ENCODE assay signal across 25 cellular contexts in genomic region chr16:4051591-4051990, GRCh38.
DNase-seq lines count a peak whose midpoint lies in the region; TF ChIP-seq lines count a peak whose summit lies in the region.
"Had no signal": no experiment of that assay in that cellular context is flagged by ENCODE, and none has a peak within 500 bp of the region (broad histone marks: within the 10 kb centered on the region; RNA-seq: fewer than 3 reads in every experiment).

No MANE protein-coding gene starts in this region.

- peaks cover 19% of the 10 kb centered on the region for H3F3A ChIP-seq in GM23248 (ENCODE audit: insufficient read depth)
- H3F3A ChIP-seq in smooth muscle cell (ENCODE audit: low read depth): peaks cover 3% of the 10 kb centered on the region

- in situ Hi-C loops in GM23248 (cut with MboI): no loop called here

- H3K4me2 ChIP-seq in GM23248 (ENCODE audit: unreplicated experiment): no peak overlapping the region
- no peak overlapping the region for H3K4me2 ChIP-seq in smooth muscle cell
- H3K4me2 ChIP-seq: KMS-11 had no signal

- peak overlapping the region; percentile 9 for H3K27ac Mint-ChIP-seq in osteocyte (ENCODE audit: unreplicated experiment)
- H3K27ac Mint-ChIP-seq: activated CD4-positive, alpha-beta T cell treated with anti-CD3 and anti-CD28 coated beads for 36 hours; CD8-positive, alpha-beta T cell; mesothelial cell of epicardium had no signal

- H3K27me3 ChIP-seq in GM23248 (replicated peaks; ENCODE audit: insufficient read depth) (no peaks in the 10 kb centered on the region), breast epithelium (no peaks in the 10 kb centered on the region), smooth muscle cell (ENCODE audit: low read depth) (no peaks in the 10 kb centered on the region)
- H3K27me3 ChIP-seq: esophagus muscularis mucosa, uterus had no signal

- no peak overlapping the region for H3K27ac ChIP-seq in GM23248
- H3K27ac ChIP-seq in breast epithelium: peak overlapping the region; percentile 83 to 84
- H3K27ac ChIP-seq in smooth muscle cell (ENCODE audit: low read depth): no peak overlapping the region
- H3K27ac ChIP-seq: esophagus muscularis mucosa, KMS-11, uterus had no signal

- no peaks in the 10 kb centered on the region for H3K9me3 Mint-ChIP-seq in osteocyte (ENCODE audit: unreplicated experiment)
- H3K9me3 Mint-ChIP-seq: CD8-positive, alpha-beta T cell had no signal

- H3K79me2 ChIP-seq in GM23248 (ENCODE audit: insufficient read depth) (peaks cover 8% of the 10 kb centered on the region), smooth muscle cell (ENCODE audit: low read depth) (no peaks in the 10 kb centered on the region)

- peaks cover 2% of the 10 kb centered on the region for H3K36me3 Mint-ChIP-seq in osteocyte (ENCODE audit: unreplicated experiment)
- H3K36me3 Mint-ChIP-seq: CD8-positive, alpha-beta T cell had no signal

- no peak for TF ChIP-seq CTCF in AG10803 (conservative IDR thresholded peaks at IDR 0.05; ENCODE audit: low read length)
- TF ChIP-seq CTCF in breast epithelium (IDR thresholded peaks at IDR 0.05): no peak
- no peak for TF ChIP-seq CTCF in osteocyte (IDR thresholded peaks at IDR 0.05)
- no peak for TF ChIP-seq CTCF in smooth muscle cell (IDR thresholded peaks at IDR 0.05; ENCODE audit: borderline replicate concordance, insufficient read depth, poor library complexity, severe bottlenecking)

- H3K9me3 ChIP-seq in GM23248 (ENCODE audit: low read depth) (no peaks in the 10 kb centered on the region), breast epithelium (no peaks in the 10 kb centered on the region), smooth muscle cell (replicated peaks; ENCODE audit: low read depth) (no peaks in the 10 kb centered on the region)
- H3K9me3 ChIP-seq: esophagus muscularis mucosa, uterus had no signal

- no peak overlapping the region for H3K4me3 ChIP-seq in AG10803 (ENCODE audit: low read length)
- no peak overlapping the region for H3K4me3 ChIP-seq in GM23248
- no peak overlapping the region for H3K4me3 ChIP-seq in breast epithelium
- no peak overlapping the region for H3K4me3 ChIP-seq in smooth muscle cell
- H3K4me3 ChIP-seq: esophagus muscularis mucosa, uterus had no signal

- H3K36me3 ChIP-seq in GM23248 (ENCODE audit: low read depth): no peaks in the 10 kb centered on the region
- no peaks in the 10 kb centered on the region for H3K36me3 ChIP-seq in breast epithelium
- no peaks in the 10 kb centered on the region for H3K36me3 ChIP-seq in smooth muscle cell (ENCODE audit: low read depth)
- H3K36me3 ChIP-seq: esophagus muscularis mucosa, uterus had no signal

- intact Hi-C loops in breast epithelium (cut with DNase I; ENCODE audit: low total_unique reads): no loop called here

- H3K4me1 ChIP-seq in GM23248 (ENCODE audit: insufficient read depth) (peaks cover 24% of the 10 kb centered on the region), breast epithelium (peaks cover 0 to 3% of the 10 kb centered on the region in 2 donors), smooth muscle cell (ENCODE audit: low read depth) (peaks cover 10% of the 10 kb centered on the region)

- H3K9me2 ChIP-seq in GM23248 (ENCODE audit: insufficient read depth): no peaks in the 10 kb centered on the region

- peaks cover 43% of the 10 kb centered on the region for H3K4me1 Mint-ChIP-seq in osteocyte (ENCODE audit: unreplicated experiment)

- H3K27me3 Mint-ChIP-seq in osteocyte (ENCODE audit: unreplicated experiment): no peaks in the 10 kb centered on the region
- H3K27me3 Mint-ChIP-seq: activated CD4-positive, alpha-beta T cell treated with anti-CD3 and anti-CD28 coated beads for 36 hours had no signal

- peak; percentile 53 for DNase-seq in AG10803 (ENCODE audit: low read depth)
- peak; percentile 17 for DNase-seq in GM23248
- DNase-seq in breast epithelium (ENCODE audit: low spot score in 2 of 2): no peak
- DNase-seq in osteocyte (ENCODE audit: extremely low spot score, unreplicated experiment): no peak
- DNase-seq in medulla oblongata (ENCODE audit: extremely low spot score): no peak
- DNase-seq in SW 1271 (lab: John Stamatoyannopoulos, UW): no peak
- no peak for DNase-seq in epidermal melanocyte (ENCODE audit: insufficient read length, low spot score)
- DNase-seq in smooth muscle cell (lab: John Stamatoyannopoulos, UW; ENCODE audit: unreplicated experiment): no peak
- DNase-seq: activated CD4-positive, alpha-beta T cell treated with anti-CD3 and anti-CD28 coated beads for 36 hours; activated naive CD4-positive, alpha-beta T cell treated with anti-CD3 and anti-CD28 coated beads, Interleukin-2, amount 50 U/mL, for 16 hours; activated T-cell treated with anti-CD3 and anti-CD28 coated beads, Interleukin-2, amount 50 U/mL, for 48 hours; anterior cingulate cortex; CD8-positive, alpha-beta T cell; DMS153; effector CD4-positive, alpha-beta T cell; glutamatergic neuron; left colon; NCI-H1694 treated with DMSO at 0.1 percent for 48 hours; NCI-H526 treated with DMSO at 0.1 percent for 48 hours; SHP77 treated with DMSO at 0.1 percent for 48 hours; T-helper 1 cell; uterus had no signal

- WGBS in GM23248 (ENCODE audit: low coverage in 1 of 2, low lambda C conversion rate in 2 of 2, missing lambda C conversion rate in 2 of 2), 2 experiments: 67 to 69% methylated on average over 3 of the region's 3 CpGs
- WGBS in smooth muscle cell (ENCODE audit: low lambda C conversion rate): 97% methylated on average over 3 of the region's 3 CpGs

- H4K20me1 ChIP-seq in GM23248 (ENCODE audit: insufficient read depth): no peaks in the 10 kb centered on the region
- H4K20me1 ChIP-seq in smooth muscle cell (ENCODE audit: low read depth): no peaks in the 10 kb centered on the region

- no peak overlapping the region for H3K4me3 Mint-ChIP-seq in osteocyte (ENCODE audit: unreplicated experiment)
- H3K4me3 Mint-ChIP-seq: activated CD4-positive, alpha-beta T cell treated with anti-CD3 and anti-CD28 coated beads for 36 hours; CD8-positive, alpha-beta T cell; mesothelial cell of epicardium had no signal

- no peak for TF ChIP-seq POLR2A in breast epithelium (IDR thresholded peaks at IDR 0.05)

- H3K9ac ChIP-seq in GM23248: no peak overlapping the region
- H3K9ac ChIP-seq in smooth muscle cell (ENCODE audit: low read depth): no peak overlapping the region
- H3K9ac ChIP-seq: KMS-11 had no signal

- no peak overlapping the region for H2AFZ ChIP-seq in GM23248
- no peak overlapping the region for H2AFZ ChIP-seq in smooth muscle cell (ENCODE audit: low read depth)

Comparison
In these comparisons a context has a peak if more than half of its experiments do, and no peak if none do; other contexts are left out.
1. DNase-seq: peak in AG10803 (single experiment) and GM23248 (single experiment); none in breast epithelium (0 of 2), osteocyte (single experiment), medulla oblongata (single experiment), SW 1271 (0 of 2), epidermal melanocyte (single experiment) and smooth muscle cell (single experiment).
2. H3K27ac ChIP-seq: peak in breast epithelium (2 of 2); none in GM23248 (single experiment) and smooth muscle cell (single experiment).